8 cellular contexts compared by ENCODE assay signal in the genomic region with DNA sequence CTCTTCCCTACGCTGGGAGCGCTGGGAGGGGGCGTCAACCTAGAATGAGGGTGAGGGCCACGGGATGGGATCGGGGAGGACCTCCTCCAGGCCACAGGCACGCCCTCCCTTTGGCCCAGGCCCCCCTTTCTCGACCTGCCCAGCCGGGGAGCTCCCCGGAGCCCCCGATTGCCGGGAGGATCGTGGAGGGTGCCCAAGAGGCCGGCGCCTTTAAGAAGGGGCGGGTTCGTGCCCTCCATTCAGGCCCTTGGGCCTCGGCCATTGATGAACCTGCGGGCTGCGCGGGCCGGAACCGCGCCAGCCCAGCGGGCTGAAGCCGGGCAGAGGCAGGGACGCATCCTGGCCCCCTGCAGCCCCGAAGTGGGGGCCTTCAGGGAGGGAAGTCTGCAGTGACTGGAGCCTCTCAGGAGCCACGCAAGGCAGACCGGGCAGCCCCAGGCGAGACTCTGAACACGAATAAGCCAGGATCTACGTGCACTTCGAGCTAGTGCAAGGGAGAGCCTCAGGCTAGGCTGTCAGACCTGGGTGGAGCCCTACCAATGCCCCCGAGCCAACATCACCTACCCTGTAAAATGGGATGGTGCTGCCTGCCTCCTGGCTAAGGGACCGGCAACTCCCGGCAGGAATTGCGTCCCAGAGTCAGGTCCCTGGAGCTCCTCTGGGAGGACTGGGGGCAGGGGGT. TPM values are rescaled to one million over a fixed set of nuclear protein-coding genes. Genes with fewer than 3 reads are reported as not detected.
DNase-seq lines count a peak whose midpoint lies in the region; ATAC-seq and TF ChIP-seq lines count a peak whose summit lies in the region.

No MANE protein-coding gene starts in this region.

- TF ChIP-seq RAD21 in Ishikawa (IDR thresholded peaks at IDR 0.05; ENCODE audit: low read depth): no peak

- H3K9me3 Mint-ChIP-seq in activated CD4-positive, alpha-beta memory T cell treated with anti-CD3 and anti-CD28 coated beads for 36 hours: no peaks in the 10 kb centered on the region

- H3K27ac Mint-ChIP-seq in activated CD4-positive, alpha-beta memory T cell treated with anti-CD3 and anti-CD28 coated beads for 36 hours: no peak overlapping the region

- no peak for TF ChIP-seq EP300 in Ishikawa (IDR thresholded peaks at IDR 0.05; ENCODE audit: borderline replicate concordance)

- POLR2A ChIA-PET in activated CD4-positive, alpha-beta memory T cell treated with anti-CD3 and anti-CD28 coated beads for 36 hours (lab: Charles Lee): interaction anchor here (1.1 kb wide), 1 partner anchor 106 kb away, joined by 3 read pairs; no protein-coding TSS in a partner anchor

- H3K27me3 Mint-ChIP-seq in activated CD4-positive, alpha-beta memory T cell treated with anti-CD3 and anti-CD28 coated beads for 36 hours: peaks cover 6% of the 10 kb centered on the region

- intact Hi-C loops in activated CD4-positive, alpha-beta memory T cell treated with anti-CD3 and anti-CD28 coated beads for 36 hours (cut with micrococcal nuclease): loop anchor here (2.0 to 5.0 kb wide), 2 partner anchors 19 to 175 kb away; partner anchors contain the start of genes ALKBH4 and LRWD1

- H3K4me1 Mint-ChIP-seq in activated CD4-positive, alpha-beta memory T cell treated with anti-CD3 and anti-CD28 coated beads for 36 hours (ENCODE audit: low read depth): peaks cover 39% of the 10 kb centered on the region

- TF ChIP-seq CTCF in GM10266 (IDR thresholded peaks at IDR 0.05; ENCODE audit: control insufficient read depth, insufficient read depth, low read depth, missing control alignments): no peak

- no peaks in the 10 kb centered on the region for H3K36me3 Mint-ChIP-seq in activated CD4-positive, alpha-beta memory T cell treated with anti-CD3 and anti-CD28 coated beads for 36 hours

- ATAC-seq in GM18502 (IDR thresholded peaks at IDR 0.05; ENCODE audit: poor library complexity, unreplicated experiment): no peak

- peak; percentile 1 for DNase-seq in NCI-H510A treated with DMSO at 0.1 percent for 48 hours (lab: John Stamatoyannopoulos, UW)
- no peak for DNase-seq in NCI-H510A (lab: John Stamatoyannopoulos, UW)
- DNase-seq in activated CD4-positive, alpha-beta memory T cell treated with anti-CD3 and anti-CD28 coated beads for 36 hours: peak; percentile 20
- peak; percentile 29 for DNase-seq in globus pallidus (ENCODE audit: low spot score)
- DNase-seq in occipital lobe (lab: John Stamatoyannopoulos, UW): peak; percentile 59
- no peak for DNase-seq in GM10266 (ENCODE audit: extremely low spot score)

- peak overlapping the region; percentile 20 for H3K4me3 Mint-ChIP-seq in activated CD4-positive, alpha-beta memory T cell treated with anti-CD3 and anti-CD28 coated beads for 36 hours

- CTCF ChIA-PET in activated CD4-positive, alpha-beta memory T cell treated with anti-CD3 and anti-CD28 coated beads for 36 hours (lab: Charles Lee): interaction anchor here (1.1 to 1.4 kb wide), 6 partner anchors 9 to 163 kb away, joined by 4 to 7 read pairs (median 4); partner anchors contain the start of gene PRKRIP1

TF ChIP-seq in Ishikawa, 13 proteins besides CTCF, POLR2A, EP300 and RAD21:
- no peak for TF ChIP-seq CEBPB (IDR thresholded peaks at IDR 0.05)
- TF ChIP-seq YY1 (IDR thresholded peaks at IDR 0.05; ENCODE audit: low read depth): peak; percentile 73
- TF ChIP-seq, protein P1, sequence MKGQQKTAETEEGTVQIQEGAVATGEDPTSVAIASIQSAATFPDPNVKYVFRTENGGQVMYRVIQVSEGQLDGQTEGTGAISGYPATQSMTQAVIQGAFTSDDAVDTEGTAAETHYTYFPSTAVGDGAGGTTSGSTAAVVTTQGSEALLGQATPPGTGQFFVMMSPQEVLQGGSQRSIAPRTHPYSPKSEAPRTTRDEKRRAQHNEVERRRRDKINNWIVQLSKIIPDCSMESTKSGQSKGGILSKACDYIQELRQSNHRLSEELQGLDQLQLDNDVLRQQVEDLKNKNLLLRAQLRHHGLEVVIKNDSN (IDR thresholded peaks at IDR 0.05): no peak
- TF ChIP-seq TAF1 (IDR thresholded peaks at IDR 0.05; ENCODE audit: low read depth): no peak
- 0 out of 2 replicates have a peak, but pooled peaks have one; percentile 16 for TF ChIP-seq EGR1 (IDR thresholded peaks at IDR 0.05)
- TF ChIP-seq REST (IDR thresholded peaks at IDR 0.05; ENCODE audit: low read depth): no peak
- no peak for TF ChIP-seq TCF12 (IDR thresholded peaks at IDR 0.05; ENCODE audit: low read depth)
- no peak for TF ChIP-seq TEAD4 (IDR thresholded peaks at IDR 0.05)
- TF ChIP-seq ZBTB7A (IDR thresholded peaks at IDR 0.05; ENCODE audit: low read depth): peak; percentile 16; the same call in 1 of the 2 replicates
- TF ChIP-seq CREB1 (IDR thresholded peaks at IDR 0.05; ENCODE audit: low read depth): no peak
- TF ChIP-seq FOXM1 (IDR thresholded peaks at IDR 0.05; ENCODE audit: borderline replicate concordance, low read depth): no peak
- TF ChIP-seq NFIC (IDR thresholded peaks at IDR 0.05): no peak
- TF ChIP-seq, protein P2, sequence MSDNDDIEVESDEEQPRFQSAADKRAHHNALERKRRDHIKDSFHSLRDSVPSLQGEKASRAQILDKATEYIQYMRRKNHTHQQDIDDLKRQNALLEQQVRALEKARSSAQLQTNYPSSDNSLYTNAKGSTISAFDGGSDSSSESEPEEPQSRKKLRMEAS (IDR thresholded peaks at IDR 0.05): peak; percentile 16; the same call in 1 of the 2 replicates

RNA-seq across cellular contexts. Expression of gene SH2B2, which starts 0.9 kb away (rescaled TPM):
- 1 to 10 TPM; 3.8 to 4.7 TPM for total RNA-seq in activated CD4-positive, alpha-beta memory T cell treated with anti-CD3 and anti-CD28 coated beads for 36 hours
- total RNA-seq in occipital lobe: 11.9 TPM

Comparison
In these comparisons a context has a peak if more than half of its experiments do, and no peak if none do; other contexts are left out.
1. DNase-seq: peak in NCI-H510A treated with DMSO at 0.1 percent for 48 hours (single experiment), activated CD4-positive, alpha-beta memory T cell treated with anti-CD3 and anti-CD28 coated beads for 36 hours (single experiment), globus pallidus (single experiment) and occipital lobe (single experiment); none in NCI-H510A (single experiment) and GM10266 (single experiment).